ENCODE assay signal across 24 cellular contexts in genomic region chr5:156261275-156261939, GRCh38.
"Had no signal": no experiment of that assay in that cellular context is flagged by ENCODE, and none has a peak within 500 bp of the region (broad histone marks: within the 10 kb centered on the region; RNA-seq: fewer than 3 reads in every experiment).

No MANE protein-coding gene starts in this region.

- FAIRE-seq: urothelium cell line had no signal

- H3K27ac ChIP-seq: neural progenitor cell, ovary, parathyroid adenoma, psoas muscle, skin epidermis, stomach, thoracic aorta, thyroid gland, tibial nerve, upper lobe of left lung, vagina had no signal

- H2AFZ ChIP-seq: neural progenitor cell, parathyroid adenoma had no signal

- H3K4me1 ChIP-seq: neural progenitor cell, parathyroid adenoma, psoas muscle, stomach, thyroid gland, tibial nerve, upper lobe of left lung, vagina had no signal

- H3K4me3 ChIP-seq: neural progenitor cell, ovary, psoas muscle, skin epidermis, stomach, thoracic aorta, thyroid gland, tibial nerve, upper lobe of left lung, vagina had no signal

- H3K9me3 ChIP-seq: ovary, psoas muscle, stomach, thoracic aorta, thyroid gland, tibial nerve, upper lobe of left lung, vagina had no signal

- DNase-seq: natural killer cell; occipital lobe; ovary; posterior cingulate gyrus; psoas muscle; right cardiac atrium; stimulated activated CD4-positive, alpha-beta T cell treated with anti-CD3 and anti-CD28 coated beads, Interleukin-15, amount 100 ng/mL, for 24 hours; stimulated activated CD4-positive, alpha-beta T cell treated with anti-CD3 and anti-CD28 coated beads, Interleukin-2, amount 100 ng/mL, for 24 hours; stimulated activated CD4-positive, alpha-beta T cell treated with anti-CD3 and anti-CD28 coated beads, Interleukin-2, amount 100 ng/mL, for 48 hours; stimulated activated CD4-positive, alpha-beta T cell treated with anti-CD3 and anti-CD28 coated beads, Interleukin-4, amount 100 ng/mL, for 24 hours; stimulated activated naive B cell treated with anti-CD40 and anti-IgM and Interleukin-4, amounts not matched to agents 10 μg/mL and 1 μg/mL and 100 μg/mL, for 72 hours; stimulated activated naive CD4-positive, alpha-beta T cell treated with Interleukin-2 at 50 U/mL for 16 hours; stomach; thyroid gland; upper lobe of left lung had no signal

- ATAC-seq: natural killer cell; psoas muscle; right cardiac atrium; sciatic nerve; stimulated activated effector memory CD8-positive, alpha-beta T cell treated with anti-CD3 and anti-CD28 coated beads, Interleukin-12 subunit alpha, Interleukin-12 subunit beta, amount 100 ng/mL, for 72 hours; stimulated activated naive B cell treated with anti-CD40 and anti-IgM and Interleukin-4, amounts not matched to agents 10 μg/mL and 1 μg/mL and 100 μg/mL, for 72 hours had no signal

- H3K36me3 ChIP-seq: neural progenitor cell, ovary, stomach, thoracic aorta, thyroid gland, tibial nerve, upper lobe of left lung, vagina had no signal

- H3K9ac ChIP-seq: neural progenitor cell, parathyroid adenoma had no signal

- H3K27me3 ChIP-seq: neural progenitor cell, ovary, stomach, thyroid gland, tibial nerve, upper lobe of left lung, vagina had no signal

- H3K4me2 ChIP-seq: neural progenitor cell had no signal
